8 cellular contexts compared by ENCODE assay signal in the genomic region with DNA sequence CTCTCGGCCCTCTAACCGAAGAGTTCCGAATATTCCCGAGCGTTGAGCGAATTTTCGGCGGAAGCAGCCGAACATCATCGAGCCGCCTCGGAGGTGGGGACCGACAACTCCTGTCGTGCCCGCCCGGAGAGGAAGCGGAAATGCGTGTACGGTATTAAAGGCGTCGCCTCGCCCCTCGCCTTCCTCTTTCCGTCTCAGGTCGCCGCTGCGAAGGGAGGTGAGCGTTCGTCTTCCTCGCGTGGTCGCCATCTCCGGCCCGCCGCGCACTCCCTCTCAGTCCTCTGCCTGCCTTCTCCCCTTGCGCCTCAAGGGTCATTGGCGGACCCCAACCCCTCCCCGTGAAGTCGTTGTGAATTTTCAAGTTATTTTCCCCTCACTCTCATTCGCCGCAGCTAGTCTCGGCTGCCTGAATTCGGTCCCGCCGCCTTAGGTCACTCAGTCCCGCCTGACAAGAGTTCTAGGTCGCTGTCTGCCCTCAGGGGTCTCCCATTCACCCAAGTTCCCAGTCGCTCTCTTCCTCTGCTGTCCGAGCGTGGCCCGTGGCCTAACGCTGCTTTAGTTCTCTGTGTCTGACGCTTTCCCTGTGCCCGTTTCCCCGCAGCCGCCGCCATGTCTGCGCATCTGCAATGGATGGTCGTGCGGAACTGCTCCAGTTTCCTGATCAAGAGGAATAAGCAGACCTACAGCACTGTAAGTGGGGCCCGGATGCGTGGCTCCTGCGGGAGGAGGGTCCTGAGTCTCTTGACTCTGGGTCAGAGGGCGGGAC. TPM values are rescaled to one million over a fixed set of nuclear protein-coding genes. Genes with fewer than 3 reads are reported as not detected.
DNase-seq lines count a peak whose midpoint lies in the region; ATAC-seq and TF ChIP-seq lines count a peak whose summit lies in the region.

TSS of gene RPL28 (plus strand) at position 184 of the 766 bp plus-strand sequence. CDS start at position 610, 426 bp downstream.

- peak; percentile 66 for ATAC-seq in GM21423 (IDR thresholded peaks at IDR 0.05; ENCODE audit: unreplicated experiment)

- H3K79me2 ChIP-seq in PC-9 (ENCODE audit: low read depth), result peaks cover 75% of the 10 kb centered on the region

- H3K4me1 ChIP-seq in HUES64 (ENCODE audit: insufficient read depth, low read length), result peaks cover 13% of the 10 kb centered on the region; the same call in 1 of the 2 replicates
- peaks cover 39% of the 10 kb centered on the region for H3K4me1 ChIP-seq in PC-9 (replicated peaks; ENCODE audit: insufficient read depth)
- H3K4me1 ChIP-seq in mucosa of rectum (ENCODE audit: control insufficient read depth in 2 of 2, insufficient read depth in 2 of 2, low read length in 2 of 2), result peaks cover 42 to 44% of the 10 kb centered on the region in 2 donors

- TF ChIP-seq CTCF in PC-9 (conservative IDR thresholded peaks at IDR 0.05), result no peak

- intact Hi-C loops in PC-9 (cut with micrococcal nuclease; ENCODE audit: unreplicated experiment), result loop anchor here (1.0 to 10.0 kb wide), 6 partner anchors 21 to 221 kb away; partner anchors contain the start of genes DNAAF3, KMT5C, PPP6R1 and UBE2S

- TF ChIP-seq POLR2A in erythroblast (IDR thresholded peaks at IDR 0.05; ENCODE audit: low read length), result peak; percentile 100

- CTCF ChIA-PET in PC-9 (lab: Charles Lee), result no interaction called here

- H3K9me2 ChIP-seq in PC-9 (ENCODE audit: insufficient read depth), result no peaks in the 10 kb centered on the region

- H2AFZ ChIP-seq in PC-9, result peak within 1 kb of the TSS; percentile 72

- H3K4me2 ChIP-seq in PC-9, result peak within 1 kb of the TSS; percentile 97

- H3K27me3 ChIP-seq in HUES64 (ENCODE audit: insufficient read depth, low read length) (peaks cover 9% of the 10 kb centered on the region; the same call in 1 of the 2 replicates), PC-9 (ENCODE audit: insufficient read depth, low read depth) (no peaks in the 10 kb centered on the region), mucosa of rectum (ENCODE audit: control insufficient read depth in 2 of 2, insufficient read depth in 2 of 2, low read length in 2 of 2) (no peaks in the 10 kb centered on the region)

- H3K27ac ChIP-seq in HUES64 (ENCODE audit: low read depth, low read length) (peak within 1 kb of the TSS; percentile 86), PC-9 (peak within 1 kb of the TSS; percentile 83), mucosa of rectum (ENCODE audit: low read depth in 2 of 2, low read length in 2 of 2) (peak within 1 kb of the TSS; percentile 95 to 96)

- peak within 1 kb of the TSS; percentile 91 for H3K9ac ChIP-seq in HUES64 (ENCODE audit: low read depth, low read length)
- peak within 1 kb of the TSS; percentile 97 to 98 for H3K9ac ChIP-seq in mucosa of rectum (ENCODE audit: low read depth in 1 of 2, low read length in 2 of 2)

- no TSS peak for BruUV-seq in PC-9 (replicated peaks; lab: Mats Ljungman, UMichigan)

- H3K4me3 ChIP-seq in HUES64 (ENCODE audit: low read length) (peak within 1 kb of the TSS; percentile 83), PC-9 (peak within 1 kb of the TSS; percentile 88), mucosa of rectum (ENCODE audit: low read length in 2 of 2) (peak within 1 kb of the TSS; percentile 99)

- H3F3A ChIP-seq in PC-9 (ENCODE audit: insufficient read depth, low read depth), result peaks cover 57% of the 10 kb centered on the region

- POLR2A ChIA-PET in PC-9 (lab: Charles Lee; ENCODE audit: unreplicated experiment), result interaction anchor here (0.8 kb wide), 1 partner anchor 12 kb away, joined by 4 read pairs; no protein-coding TSS in a partner anchor

- peaks cover 49% of the 10 kb centered on the region for H4K20me1 ChIP-seq in PC-9 (ENCODE audit: insufficient read depth)

- under 1% methylated on average over 65 of the region's 65 CpGs for WGBS in HUES64

- H3K9me3 ChIP-seq in HUES64 (ENCODE audit: insufficient read depth, low read depth, low read length) (no peaks in the 10 kb centered on the region), PC-9 (ENCODE audit: insufficient read depth, low read depth) (no peaks in the 10 kb centered on the region), mucosa of rectum (ENCODE audit: control insufficient read depth in 2 of 2, low read length in 2 of 2) (no peaks in the 10 kb centered on the region)

- H3K36me3 ChIP-seq in HUES64 (ENCODE audit: insufficient read depth, low read length) (peaks cover 42% of the 10 kb centered on the region), PC-9 (ENCODE audit: low read depth) (peaks cover 39% of the 10 kb centered on the region), mucosa of rectum (ENCODE audit: control insufficient read depth in 2 of 2, insufficient read depth in 2 of 2, low read length in 2 of 2) (peaks cover 31 to 36% of the 10 kb centered on the region in 2 donors)

- DNase-seq in D341Med (ENCODE audit: low spot score), result peak; percentile 96
- peak; percentile 98 to 100 for DNase-seq in PC-9
- DNase-seq in activated T-cell treated with anti-CD3 and anti-CD28 coated beads, Interleukin-2, amount 50 U/mL, for 1 hour, result peak; percentile 99
- peak; percentile 98 to 99 for DNase-seq in erythroblast (lab: John Stamatoyannopoulos, UW)
- DNase-seq in stimulated activated CD8-positive, alpha-beta memory T cell treated with anti-CD3 and anti-CD28 coated beads, Interleukin-7, amount 100 ng/mL, for 1 hour (ENCODE audit: low read depth in 2 of 2), result peak; percentile 95 to 97

RNA-seq across cellular contexts. Expression of gene RPL28, which starts in this region (rescaled TPM):
- polyA plus RNA-seq in HUES64 (2013, experiment 1 of 2), result 1,767 TPM
- 1,831 TPM for polyA plus RNA-seq in HUES64 (2013, experiment 2 of 2)
- total RNA-seq in PC-9 (2021), result 2,433 and 2,547 TPM in 2 replicates

Comparison
In these comparisons a context has a peak if more than half of its experiments do, and no peak if none do; other contexts are left out.
1. Peak in every context shown above with its lines: DNase-seq, ATAC-seq, H3K4me3 ChIP-seq and H3K27ac ChIP-seq.